22 cellular contexts compared by ENCODE assay signal in the genomic region with DNA sequence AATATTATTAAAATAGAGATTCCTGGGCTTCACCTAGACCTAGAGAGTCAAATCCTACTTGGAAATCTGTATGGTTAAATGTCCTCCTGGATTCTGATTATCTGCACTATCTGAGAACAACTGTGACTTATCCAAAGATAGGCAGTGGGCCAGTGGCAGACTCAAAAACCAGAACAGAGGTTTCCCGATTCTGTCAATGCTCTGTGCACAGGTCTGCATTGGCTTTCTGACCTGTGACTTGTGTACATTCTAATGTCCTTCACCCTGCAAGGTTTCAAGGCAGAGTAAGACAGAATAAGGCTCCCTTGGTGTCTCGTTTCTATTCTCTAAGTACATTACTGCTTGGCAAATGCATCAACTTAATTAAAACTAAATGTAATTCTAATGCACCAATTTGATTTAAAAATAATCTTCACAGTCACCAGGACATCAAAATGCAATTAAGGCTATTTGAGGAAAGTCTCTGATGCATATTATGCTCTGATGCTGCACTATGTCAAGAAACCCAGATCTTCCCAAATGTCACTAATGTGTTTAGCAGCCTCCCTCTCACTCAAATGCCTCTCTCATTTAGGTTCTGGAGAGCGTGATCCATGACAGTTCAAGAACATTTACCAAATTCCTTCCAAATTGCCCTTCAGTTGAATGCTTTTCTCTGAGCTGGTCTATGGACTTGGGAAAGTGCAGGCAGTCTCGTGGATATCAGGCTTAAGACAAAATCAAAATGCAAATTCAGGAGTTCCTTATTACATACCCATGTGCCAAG.
"Had no signal": no experiment of that assay in that cellular context is flagged by ENCODE, and none has a peak within 500 bp of the region (broad histone marks: within the 10 kb centered on the region; RNA-seq: fewer than 3 reads in every experiment).

No MANE protein-coding gene starts in this region.

- DNase-seq: cortex of kidney; effector memory CD8-positive, alpha-beta T cell; erythroblast; kidney; left lung; mesenchymal stem cell; midbrain; naive thymus-derived CD4-positive, alpha-beta T cell; posterior cingulate gyrus; psoas muscle; right cardiac atrium; spleen; stimulated activated CD4-positive, alpha-beta T cell treated with anti-CD3 and anti-CD28 coated beads, Interleukin-4, amount 100 ng/mL, for 4 hours; stimulated activated naive CD8-positive, alpha-beta T cell treated with anti-CD3 and anti-CD28 coated beads, Interleukin-15, Interleukin-2, amounts not matched to agents 100 U/mL and 50 U/mL, for 24 hours; upper lobe of right lung; uterus had no signal

- H3K27me3 ChIP-seq: left lung, neural progenitor cell, spleen, tibial nerve, upper lobe of right lung, uterus had no signal

- H3K27me3 Mint-ChIP-seq: effector memory CD8-positive, alpha-beta T cell had no signal

- H3K4me1 ChIP-seq: left lung, neural progenitor cell, psoas muscle, spleen, tibial nerve, upper lobe of right lung, uterus had no signal

- ATAC-seq: effector memory CD8-positive, alpha-beta T cell; left lung; naive thymus-derived CD4-positive, alpha-beta T cell; psoas muscle; right cardiac atrium; stimulated activated memory B cell treated with anti-CD40 and anti-IgM and Interleukin-4, amounts not matched to agents 10 μg/mL and 1 μg/mL and 100 μg/mL, for 72 hours; stimulated activated naive CD8-positive, alpha-beta T cell treated with anti-CD3 and anti-CD28 coated beads, Interleukin-15, Interleukin-2, amounts not matched to agents 100 U/mL and 50 U/mL, for 24 hours; upper lobe of right lung had no signal

- H3K4me3 ChIP-seq: left lung, neural progenitor cell, psoas muscle, skin epidermis, spleen, thoracic aorta, tibial nerve, upper lobe of right lung, uterus had no signal

- H3K4me1 Mint-ChIP-seq: naive thymus-derived CD4-positive, alpha-beta T cell; stimulated activated memory B cell treated with anti-CD40 and anti-IgM and Interleukin-4, amounts not matched to agents 10 μg/mL and 1 μg/mL and 100 μg/mL, for 72 hours had no signal

- H3K27ac Mint-ChIP-seq: effector memory CD8-positive, alpha-beta T cell; naive thymus-derived CD4-positive, alpha-beta T cell; neural progenitor cell; stimulated activated memory B cell treated with anti-CD40 and anti-IgM and Interleukin-4, amounts not matched to agents 10 μg/mL and 1 μg/mL and 100 μg/mL, for 72 hours had no signal

- H3K27ac ChIP-seq: left lung, neural progenitor cell, psoas muscle, skin epidermis, spleen, thoracic aorta, tibial nerve, upper lobe of right lung, uterus had no signal

- H3K4me2 ChIP-seq: neural progenitor cell had no signal

- H3K36me3 ChIP-seq: left lung, neural progenitor cell, spleen, thoracic aorta, tibial nerve, upper lobe of right lung, uterus had no signal

- H3K9ac ChIP-seq: neural progenitor cell had no signal

- H3K9me3 Mint-ChIP-seq: effector memory CD8-positive, alpha-beta T cell; nephron; neural progenitor cell; stimulated activated memory B cell treated with anti-CD40 and anti-IgM and Interleukin-4, amounts not matched to agents 10 μg/mL and 1 μg/mL and 100 μg/mL, for 72 hours had no signal

- H2AFZ ChIP-seq: neural progenitor cell had no signal

- H3K9me3 ChIP-seq: left lung, psoas muscle, spleen, thoracic aorta, tibial nerve, upper lobe of right lung, uterus had no signal

- H3K36me3 Mint-ChIP-seq: naive thymus-derived CD4-positive, alpha-beta T cell; neural progenitor cell; stimulated activated memory B cell treated with anti-CD40 and anti-IgM and Interleukin-4, amounts not matched to agents 10 μg/mL and 1 μg/mL and 100 μg/mL, for 72 hours had no signal

- H3K4me3 Mint-ChIP-seq: effector memory CD8-positive, alpha-beta T cell; naive thymus-derived CD4-positive, alpha-beta T cell; nephron; neural progenitor cell; stimulated activated memory B cell treated with anti-CD40 and anti-IgM and Interleukin-4, amounts not matched to agents 10 μg/mL and 1 μg/mL and 100 μg/mL, for 72 hours had no signal
